In the genomic region with DNA sequence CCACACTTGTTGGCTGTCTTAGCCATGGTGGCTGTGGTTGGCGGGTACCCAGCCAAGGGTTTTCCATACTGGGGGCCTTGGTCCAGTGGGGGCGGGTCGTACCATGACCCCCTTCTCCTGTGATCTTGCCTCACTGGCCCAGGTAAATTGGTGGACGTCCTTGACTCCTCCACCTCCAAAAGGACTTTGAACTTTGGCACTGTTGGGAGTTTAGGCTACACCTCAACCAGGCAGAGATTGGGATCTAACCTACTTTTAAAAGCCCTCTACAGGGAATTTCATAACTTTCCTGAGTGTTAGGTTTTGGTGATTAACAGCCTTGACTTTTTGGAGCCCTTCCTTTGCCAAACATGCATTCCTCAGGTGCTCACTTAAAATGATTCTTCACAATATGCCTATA, we compare ENCODE assay signal across 28 cellular contexts.
"Had no signal": no experiment of that assay in that cellular context is flagged by ENCODE, and none has a peak within 500 bp of the region (broad histone marks: within the 10 kb centered on the region; RNA-seq: fewer than 3 reads in every experiment).

No MANE protein-coding gene starts in this region.

- H3K27ac Mint-ChIP-seq: naive B cell; natural killer cell treated with Interleukin-12 subunit alpha and Interleukin-12 subunit beta and Interleukin-15 and Interleukin-18, amount 100 ng/mL, for 72 hours; progenitor cell of endocrine pancreas; stimulated activated effector memory CD8-positive, alpha-beta T cell treated with anti-CD3 and anti-CD28 coated beads, Interleukin-12 subunit alpha, Interleukin-12 subunit beta, amount 100 ng/mL, for 72 hours had no signal

- H2AFZ ChIP-seq: parathyroid adenoma had no signal

- H3K27me3 Mint-ChIP-seq: naive B cell, progenitor cell of endocrine pancreas had no signal

- H3K36me3 Mint-ChIP-seq: naive B cell; natural killer cell treated with Interleukin-12 subunit alpha and Interleukin-12 subunit beta and Interleukin-15 and Interleukin-18, amount 100 ng/mL, for 72 hours; stimulated activated effector memory CD8-positive, alpha-beta T cell treated with anti-CD3 and anti-CD28 coated beads, Interleukin-12 subunit alpha, Interleukin-12 subunit beta, amount 100 ng/mL, for 72 hours had no signal

- H3K9me3 ChIP-seq: esophagus muscularis mucosa, heart right ventricle, left ventricle myocardium inferior, lower lobe of right lung, neutrophil, right atrium auricular region, sigmoid colon, testis, tibial artery, upper lobe of right lung, uterus had no signal

- H3K4me3 ChIP-seq: coronary artery, esophagus muscularis mucosa, heart right ventricle, left ventricle myocardium inferior, lower lobe of right lung, right atrium auricular region, sigmoid colon, testis, tibial artery, upper lobe of right lung, uterus had no signal

- H3K36me3 ChIP-seq: esophagus muscularis mucosa, heart right ventricle, left ventricle myocardium inferior, lower lobe of right lung, neutrophil, right atrium auricular region, sigmoid colon, tibial artery, upper lobe of right lung, uterus had no signal

- H3K27me3 ChIP-seq: esophagus muscularis mucosa, foreskin keratinocyte, heart right ventricle, neutrophil, right atrium auricular region, sigmoid colon, testis, tibial artery, upper lobe of right lung, uterus had no signal

- H3K4me3 Mint-ChIP-seq: naive B cell; natural killer cell treated with Interleukin-12 subunit alpha and Interleukin-12 subunit beta and Interleukin-15 and Interleukin-18, amount 100 ng/mL, for 72 hours; neural crest cell; stimulated activated effector memory CD8-positive, alpha-beta T cell treated with anti-CD3 and anti-CD28 coated beads, Interleukin-12 subunit alpha, Interleukin-12 subunit beta, amount 100 ng/mL, for 72 hours had no signal

- H3K9me3 Mint-ChIP-seq: naive B cell; natural killer cell treated with Interleukin-12 subunit alpha and Interleukin-12 subunit beta and Interleukin-15 and Interleukin-18, amount 100 ng/mL, for 72 hours; neural crest cell; stimulated activated effector memory CD8-positive, alpha-beta T cell treated with anti-CD3 and anti-CD28 coated beads, Interleukin-12 subunit alpha, Interleukin-12 subunit beta, amount 100 ng/mL, for 72 hours had no signal

- DNase-seq: dermis blood vessel endothelial cell; effector memory CD4-positive, alpha-beta T cell; foreskin keratinocyte; glutamatergic neuron; heart right ventricle; hippocampal formation; left cardiac atrium; left ventricle myocardium inferior; lower lobe of right lung; naive B cell; sigmoid colon; stimulated activated CD4-positive, alpha-beta T cell treated with anti-CD3 and anti-CD28 coated beads, Interleukin-2, amount 100 ng/mL, for 24 hours; stimulated activated CD4-positive, alpha-beta T cell treated with anti-CD3 and anti-CD28 coated beads, Interleukin-4, amount 100 ng/mL, for 24 hours; stimulated activated naive CD4-positive, alpha-beta T cell treated with Interleukin-2 at 50 U/mL for 16 hours; substantia nigra; testis; tibial artery; upper lobe of right lung; uterus had no signal

- H3K4me1 ChIP-seq: foreskin keratinocyte, left ventricle myocardium inferior, right atrium auricular region, testis, tibial artery, uterus had no signal

- H3K9ac ChIP-seq: parathyroid adenoma had no signal

- H3K27ac ChIP-seq: coronary artery, esophagus muscularis mucosa, foreskin keratinocyte, heart right ventricle, left ventricle myocardium inferior, lower lobe of right lung, neutrophil, parathyroid adenoma, right atrium auricular region, sigmoid colon, testis, tibial artery, upper lobe of right lung, uterus had no signal
